In the genomic region with DNA sequence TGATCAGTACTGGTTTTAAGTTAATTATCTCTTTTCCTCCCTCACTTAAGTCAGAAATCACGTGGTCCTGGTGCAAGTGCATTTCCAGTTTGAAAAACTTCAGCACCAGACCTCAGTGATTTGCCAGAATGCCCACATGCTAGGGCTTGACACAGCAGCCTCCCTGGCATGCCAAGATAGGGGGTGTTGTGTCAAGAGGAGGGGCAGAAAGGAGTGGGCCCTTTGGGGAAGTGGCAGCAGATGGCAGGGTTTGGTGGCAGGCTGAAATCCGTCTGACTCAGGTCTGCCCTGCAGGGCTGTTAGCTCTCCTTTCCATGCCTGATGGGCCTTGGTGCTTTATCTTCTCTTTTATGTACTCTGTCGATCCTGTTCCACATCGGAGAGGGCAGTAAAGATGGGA, we compare ENCODE assay signal across 11 cellular contexts. TPM values are rescaled to one million over a fixed set of nuclear protein-coding genes. Genes with fewer than 3 reads are reported as not detected.
DNase-seq lines count a peak whose midpoint lies in the region; ATAC-seq and TF ChIP-seq lines count a peak whose summit lies in the region.
"Had no signal": no experiment of that assay in that cellular context is flagged by ENCODE, and none has a peak within 500 bp of the region (broad histone marks: within the 10 kb centered on the region; RNA-seq: fewer than 3 reads in every experiment).

No MANE protein-coding gene starts in this region.

- no peaks in the 10 kb centered on the region for H3K27me3 Mint-ChIP-seq in activated naive CD8-positive, alpha-beta T cell treated with anti-CD3 and anti-CD28 coated beads, Interleukin-2, amount 10 ng/mL, durations not matched to agents 7 days and 5 days
- H3K27me3 Mint-ChIP-seq in activated naive CD8-positive, alpha-beta T cell treated with anti-CD3 and anti-CD28 coated beads for 36 hours, result no peaks in the 10 kb centered on the region
- H3K27me3 Mint-ChIP-seq: T-cell had no signal

- TF ChIP-seq EP300 in gastroesophageal sphincter (IDR thresholded peaks at IDR 0.05) (no peak), stomach (IDR thresholded peaks at IDR 0.05) (no peak)

- 33 to 44% methylated on average over 1 to 3 of the region's 4 CpGs for WGBS in gastroesophageal sphincter (ENCODE audit: low coverage in 1 of 2), 2 donors
- 33 to 40% (median 36%) methylated on average over 4 of the region's 4 CpGs for WGBS in stomach, 5 donors

- TF ChIP-seq CTCF in OCI-LY1 (IDR thresholded peaks at IDR 0.05; ENCODE audit: low read length) (no peak), gastroesophageal sphincter (IDR thresholded peaks at IDR 0.05) (no peak), stomach (IDR thresholded peaks at IDR 0.05) (no peak)

- no peak for DNase-seq in activated naive CD8-positive, alpha-beta T cell treated with anti-CD3 and anti-CD28 coated beads, Interleukin-2, amount 10 ng/mL, durations not matched to agents 7 days and 5 days
- DNase-seq in activated naive CD8-positive, alpha-beta T cell treated with anti-CD3 and anti-CD28 coated beads for 36 hours, result no peak
- DNase-seq in stomach (no peak), globus pallidus (ENCODE audit: low spot score) (no peak), DMS114 treated with DMSO at 0.1 percent for 48 hours (lab: John Stamatoyannopoulos, UW; ENCODE audit: unreplicated experiment) (no peak)
- DNase-seq: activated naive CD4-positive, alpha-beta T cell; NCI-H1930 had no signal

- H3K27ac Mint-ChIP-seq in activated naive CD8-positive, alpha-beta T cell treated with anti-CD3 and anti-CD28 coated beads, Interleukin-2, amount 10 ng/mL, durations not matched to agents 7 days and 5 days, result peak overlapping the region; percentile 54
- H3K27ac Mint-ChIP-seq in activated naive CD8-positive, alpha-beta T cell treated with anti-CD3 and anti-CD28 coated beads for 36 hours, result no peak overlapping the region
- H3K27ac Mint-ChIP-seq: T-cell had no signal

- no peaks in the 10 kb centered on the region for H3K27me3 ChIP-seq in OCI-LY1 (ENCODE audit: insufficient read depth, low read length)
- no peaks in the 10 kb centered on the region for H3K27me3 ChIP-seq in gastroesophageal sphincter
- no peaks in the 10 kb centered on the region for H3K27me3 ChIP-seq in stomach

- H3K79me2 ChIP-seq in OCI-LY1 (ENCODE audit: insufficient read depth, low read length), result peaks cover 86% of the 10 kb centered on the region

- peak overlapping the region; percentile 19 for H3K4me3 Mint-ChIP-seq in activated naive CD8-positive, alpha-beta T cell treated with anti-CD3 and anti-CD28 coated beads, Interleukin-2, amount 10 ng/mL, durations not matched to agents 7 days and 5 days
- H3K4me3 Mint-ChIP-seq in activated naive CD8-positive, alpha-beta T cell treated with anti-CD3 and anti-CD28 coated beads for 36 hours, result no peak overlapping the region
- H3K4me3 Mint-ChIP-seq: T-cell had no signal

- H3K36me3 ChIP-seq in OCI-LY1 (ENCODE audit: insufficient read depth, low read length), result peaks cover 46% of the 10 kb centered on the region
- H3K36me3 ChIP-seq in gastroesophageal sphincter, result no peaks in the 10 kb centered on the region
- no peaks in the 10 kb centered on the region for H3K36me3 ChIP-seq in stomach

- H3K4me3 ChIP-seq in OCI-LY1 (ENCODE audit: low read depth, low read length, poor library complexity, severe bottlenecking) (peak overlapping the region; percentile 44), gastroesophageal sphincter (no peak overlapping the region), stomach (no peak overlapping the region)

- POLR2A ChIA-PET in activated naive CD8-positive, alpha-beta T cell treated with anti-CD3 and anti-CD28 coated beads, Interleukin-2, amount 10 ng/mL, durations not matched to agents 7 days and 5 days (lab: Charles Lee), result no interaction called here

- H3K36me3 Mint-ChIP-seq in activated naive CD8-positive, alpha-beta T cell treated with anti-CD3 and anti-CD28 coated beads, Interleukin-2, amount 10 ng/mL, durations not matched to agents 7 days and 5 days, result peaks cover 4% of the 10 kb centered on the region
- peaks cover 3% of the 10 kb centered on the region for H3K36me3 Mint-ChIP-seq in activated naive CD8-positive, alpha-beta T cell treated with anti-CD3 and anti-CD28 coated beads for 36 hours

- peak overlapping the region; percentile 57 for H3K9ac ChIP-seq in OCI-LY1 (ENCODE audit: low read length)

- peak overlapping the region; percentile 60 for H3K4me2 ChIP-seq in OCI-LY1 (ENCODE audit: low read length)

- H3K27ac ChIP-seq in OCI-LY1 (ENCODE audit: low read depth, low read length, poor library complexity, severe bottlenecking), result peak overlapping the region; percentile 100
- H3K27ac ChIP-seq in gastroesophageal sphincter, result peak overlapping the region in 3 of 4 donors; percentile 8 to 34 (median 11)
- H3K27ac ChIP-seq in stomach, result peak overlapping the region in 3 of 5 donors; percentile 10 to 48 (median 31)

- no peak overlapping the region for H2AFZ ChIP-seq in OCI-LY1 (ENCODE audit: low read length)

- TF ChIP-seq POLR2A in gastroesophageal sphincter (IDR thresholded peaks at IDR 0.05), result no peak
- TF ChIP-seq POLR2A in stomach (IDR thresholded peaks at IDR 0.05), result no peak

- no peaks in the 10 kb centered on the region for H3K9me3 ChIP-seq in OCI-LY1 (ENCODE audit: low read length)
- no peaks in the 10 kb centered on the region for H3K9me3 ChIP-seq in gastroesophageal sphincter
- H3K9me3 ChIP-seq in stomach, result no peaks in the 10 kb centered on the region

- H3K9me3 Mint-ChIP-seq in activated naive CD8-positive, alpha-beta T cell treated with anti-CD3 and anti-CD28 coated beads, Interleukin-2, amount 10 ng/mL, durations not matched to agents 7 days and 5 days, result no peaks in the 10 kb centered on the region
- H3K9me3 Mint-ChIP-seq in activated naive CD8-positive, alpha-beta T cell treated with anti-CD3 and anti-CD28 coated beads for 36 hours, result no peaks in the 10 kb centered on the region
- H3K9me3 Mint-ChIP-seq: T-cell had no signal

- intact Hi-C loops in stomach (cut with DNase I; ENCODE audit: low total_unique reads), result no loop called here

- H3K4me1 ChIP-seq in OCI-LY1 (ENCODE audit: insufficient read depth, low read length, severe bottlenecking) (peaks cover 80% of the 10 kb centered on the region), gastroesophageal sphincter (peaks cover 0 to 35% (median 9%) of the 10 kb centered on the region in 3 donors), stomach (peaks cover 9 to 54% (median 24%) of the 10 kb centered on the region in 4 donors)

- ATAC-seq in activated naive CD8-positive, alpha-beta T cell treated with anti-CD3 and anti-CD28 coated beads, Interleukin-2, amount 10 ng/mL, durations not matched to agents 7 days and 5 days (ENCODE audit: low read depth), result no peak
- ATAC-seq in gastroesophageal sphincter (peak; percentile 13), GM18870 (IDR thresholded peaks at IDR 0.05; ENCODE audit: unreplicated experiment) (no peak)
- ATAC-seq: T-cell had no signal

- H3F3A ChIP-seq in OCI-LY1 (ENCODE audit: insufficient read depth, low read length), result 0 out of 2 replicates have a peak, but pooled peaks cover 6% of the 10 kb centered on the region

- no peaks in the 10 kb centered on the region for H3K9me2 ChIP-seq in OCI-LY1 (ENCODE audit: low read depth, low read length)

- H3K4me1 Mint-ChIP-seq in activated naive CD8-positive, alpha-beta T cell treated with anti-CD3 and anti-CD28 coated beads, Interleukin-2, amount 10 ng/mL, durations not matched to agents 7 days and 5 days, result peaks cover 52% of the 10 kb centered on the region
- H3K4me1 Mint-ChIP-seq in activated naive CD8-positive, alpha-beta T cell treated with anti-CD3 and anti-CD28 coated beads for 36 hours, result peaks cover 41% of the 10 kb centered on the region

- H4K20me1 ChIP-seq in OCI-LY1 (ENCODE audit: insufficient read depth, low read length), result no peaks in the 10 kb centered on the region

RNA-seq across cellular contexts. Expression of gene PXK, which starts 23.4 kb away (rescaled TPM):
- total RNA-seq in activated naive CD8-positive, alpha-beta T cell treated with anti-CD3 and anti-CD28 coated beads, Interleukin-2, amount 10 ng/mL, durations not matched to agents 7 days and 5 days, result 10 to 100 TPM; 38.6 to 41.5 TPM
- total RNA-seq in activated naive CD8-positive, alpha-beta T cell treated with anti-CD3 and anti-CD28 coated beads for 36 hours, result 10 to 100 TPM; 22.2 to 24.0 TPM
- total RNA-seq in gastroesophageal sphincter (10 to 100 TPM; 29.3 to 41.0 (median 34.4) TPM), stomach (10 to 100 TPM; 16.7 to 54.0 (median 38.8) TPM)
- 10 to 100 TPM in 2 of 3 donors, 1 to 10 TPM in 1; 8.3 to 26.1 (median 14.5) TPM for polyA plus RNA-seq in stomach

RNA-seq across cellular contexts. Expression of gene HTD2, which starts 49.7 kb away (rescaled TPM):
- 1 to 10 TPM; 7.5 to 8.1 TPM for total RNA-seq in activated naive CD8-positive, alpha-beta T cell treated with anti-CD3 and anti-CD28 coated beads, Interleukin-2, amount 10 ng/mL, durations not matched to agents 7 days and 5 days
- total RNA-seq in activated naive CD8-positive, alpha-beta T cell treated with anti-CD3 and anti-CD28 coated beads for 36 hours, result 10 to 100 TPM; 10.1 to 13.0 TPM
- 10 to 100 TPM in 3 of 4 donors, 1 to 10 TPM in 1; 3.3 to 19.8 (median 11.9) TPM for total RNA-seq in gastroesophageal sphincter
- 10 to 100 TPM in 2 of 5 donors, 1 to 10 TPM in 1, not detected in 2; 7.0 to 57.6 (median 28.1) TPM for total RNA-seq in stomach
- 1 to 10 TPM; 3.1 to 7.0 (median 6.0) TPM for polyA plus RNA-seq in stomach

RNA-seq across cellular contexts. Expression of gene RPP14, which starts 50.0 kb away (rescaled TPM):
- total RNA-seq in activated naive CD8-positive, alpha-beta T cell treated with anti-CD3 and anti-CD28 coated beads, Interleukin-2, amount 10 ng/mL, durations not matched to agents 7 days and 5 days, result 10 to 100 TPM; 13.9 to 14.4 TPM
- 10 to 100 TPM; 24.8 to 30.9 TPM for total RNA-seq in activated naive CD8-positive, alpha-beta T cell treated with anti-CD3 and anti-CD28 coated beads for 36 hours
- 10 to 100 TPM; 12.3 to 14.4 (median 14.1) TPM for total RNA-seq in gastroesophageal sphincter
- total RNA-seq in stomach, result 10 to 100 TPM in 3 of 5 donors, 1 to 10 TPM in 2; 4.1 to 23.5 (median 11.6) TPM
- 10 to 100 TPM in 1 of 3 donors, 1 to 10 TPM in 2; 7.4 to 10.1 (median 9.7) TPM for polyA plus RNA-seq in stomach

Comparison
In these comparisons a context has a peak if more than half of its experiments do, and no peak if none do; other contexts are left out.
1. H3K27ac ChIP-seq: peak in every context shown above with its lines; median percentile 100 in OCI-LY1; 31 in stomach; 11 in gastroesophageal sphincter.